ENCODE assay signal across 8 cellular contexts in the genomic region with DNA sequence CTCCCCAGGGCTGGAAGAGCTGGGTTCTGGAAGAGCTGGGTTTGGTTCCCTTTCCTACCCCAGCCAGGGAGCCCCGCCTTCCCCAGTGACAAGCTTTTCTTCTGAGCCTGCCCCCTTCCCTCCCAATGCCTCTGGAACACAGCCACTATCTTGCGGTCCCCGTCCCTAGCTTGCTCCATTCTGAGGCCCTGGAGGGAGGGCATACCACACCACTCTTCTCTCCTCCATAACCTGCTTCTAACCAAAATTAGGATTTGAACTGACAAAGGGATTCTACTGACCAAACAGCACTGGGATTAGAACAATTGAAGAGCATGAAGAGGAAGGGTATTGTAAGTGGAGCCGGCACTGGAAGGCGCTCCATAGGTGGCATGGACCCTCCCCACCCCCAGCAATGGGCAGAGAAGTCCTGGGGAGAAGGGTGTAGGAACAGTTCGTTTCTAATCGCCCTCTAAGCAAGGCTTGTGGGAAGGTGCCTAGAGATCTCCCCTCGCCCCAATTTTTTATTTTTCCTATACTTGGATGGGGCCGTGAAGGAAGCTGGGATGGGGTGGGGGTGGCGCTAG. TPM values are rescaled to one million over a fixed set of nuclear protein-coding genes. Genes with fewer than 3 reads are reported as not detected.
DNase-seq lines count a peak whose midpoint lies in the region; ATAC-seq, FAIRE-seq and TF ChIP-seq lines count a peak whose summit lies in the region.

No MANE protein-coding gene starts in this region.

- TF ChIP-seq EP300 in GM12878 (IDR thresholded peaks at IDR 0.05; ENCODE audit: borderline replicate concordance in 1 of 2, control insufficient read depth in 1 of 2, low read depth in 2 of 2, low read length in 2 of 2) (no peak), sigmoid colon (IDR thresholded peaks at IDR 0.05) (no peak)

- H3K27ac ChIP-seq in GM12878 (ENCODE audit: control insufficient read depth, insufficient read depth) (peak overlapping the region; percentile 81), sigmoid colon (peak overlapping the region; percentile 84 to 91 (median 90))

- H3K36me3 ChIP-seq in GM12878 (ENCODE audit: control insufficient read depth in 2 of 2, insufficient read depth in 2 of 2, low read length in 1 of 2) (peaks cover 0 to 3% of the 10 kb centered on the region in 2 experiments; a peak in 1 of 4 replicates), sigmoid colon (peaks cover 0 to 21% (median 9%) of the 10 kb centered on the region in 4 donors)

- no peak for TF ChIP-seq RAD21 in GM12878 (IDR thresholded peaks at IDR 0.05; ENCODE audit: insufficient read depth, low read depth, low read length)

- CTCF ChIA-PET in GM12878 (lab: Yijun Ruan, JAX): interaction anchor here (0.7 to 9.0 kb wide), 10 partner anchors 7 to 267 kb away, joined by 3 to 109 read pairs (median 24); a partner anchor contains a TSS
- CTCF ChIA-PET in HEK293T (lab: Yijun Ruan, JAX): interaction anchor here (3.4 kb wide), 1 partner anchor 150 kb away, joined by 32 read pairs; no protein-coding TSS in a partner anchor

- H3K4me1 ChIP-seq in GM12878 (ENCODE audit: control insufficient read depth, insufficient read depth, low read length) (peaks cover 5% of the 10 kb centered on the region), sigmoid colon (peaks cover 0 to 43% (median 37%) of the 10 kb centered on the region in 4 donors)

- peaks cover 20% of the 10 kb centered on the region for H3K79me2 ChIP-seq in GM12878 (ENCODE audit: control insufficient read depth, insufficient read depth, low read length)

- 3% methylated on average over 10 of the region's 10 CpGs for WGBS in GM12878 (ENCODE audit: insufficient coverage, insufficient replicate concordance, low lambda C conversion rate, missing lambda C conversion rate)
- 15 to 21% methylated on average over 10 of the region's 10 CpGs for WGBS in sigmoid colon, 2 donors

- peak overlapping the region; percentile 58 for H3K4me2 ChIP-seq in GM12878 (ENCODE audit: control insufficient read depth, insufficient read depth)

- H3K27me3 ChIP-seq in GM12878 (replicated peaks in 1 of 2; ENCODE audit: control insufficient read depth in 2 of 2, insufficient read depth in 2 of 2, low read length in 1 of 2) (no peaks in the 10 kb centered on the region), sigmoid colon (no peaks in the 10 kb centered on the region)

- TF ChIP-seq CTCF in GM12878 (IDR thresholded peaks at IDR 0.05 in 2 of 3, conservative IDR thresholded peaks at IDR 0.05 in 1 of 3; ENCODE audit: control insufficient read depth in 2 of 3, extremely low read depth in 1 of 3, insufficient read depth in 1 of 3, low read depth in 3 of 3, low read length in 3 of 3): no peak
- no peak for TF ChIP-seq CTCF in sigmoid colon (IDR thresholded peaks at IDR 0.05)

- intact Hi-C loops in GM12878 (cut with micrococcal nuclease; ENCODE audit: unreplicated experiment): loop anchor here (5.0 kb wide), 2 partner anchors 54 to 266 kb away; no protein-coding TSS in a partner anchor
- intact Hi-C loops in sigmoid colon (cut with DNase I): loop anchor here (2.0 to 5.0 kb wide), 3 partner anchors 77 to 266 kb away; a partner anchor contains a TSS

- SMC1A ChIA-PET in GM12878 (lab: Charles Lee; ENCODE audit: uncharacterized antibody, unreplicated experiment): interaction anchor here (0.6 to 4.5 kb wide), 4 partner anchors 16 to 149 kb away, joined by 3 to 35 read pairs (median 5); a partner anchor contains a TSS

- H3K4me3 ChIP-seq in GM12878 (peak overlapping the region; percentile 84), iPS-18c (ENCODE audit: insufficient read depth, low read depth, low read length) (peak overlapping the region; percentile 70), sigmoid colon (peak overlapping the region; percentile 67 to 94 (median 84))

- DNase-seq in activated CD4-positive, alpha-beta T cell treated with anti-CD3 and anti-CD28 coated beads, Interleukin-2, amount 50 U/mL, for 48 hours: peak; percentile 15 to 33
- DNase-seq in activated CD4-positive, alpha-beta T cell treated with anti-CD3 and anti-CD28 coated beads for 48 hours: no peak
- peak; percentile 45 to 56 for DNase-seq in NCI-H526 (lab: John Stamatoyannopoulos, UW)
- DNase-seq in GM12878 (ENCODE audit: low read depth, low spot score): no peak
- DNase-seq in sigmoid colon: peak; percentile 85
- no peak for DNase-seq in HEK293T (ENCODE audit: extremely low spot score)

- H4K20me1 ChIP-seq in GM12878 (ENCODE audit: control insufficient read depth, insufficient read depth): no peaks in the 10 kb centered on the region

- H3K9me3 ChIP-seq in GM12878 (replicated peaks; ENCODE audit: control insufficient read depth, insufficient read depth, low read length) (no peaks in the 10 kb centered on the region), iPS-18c (ENCODE audit: control insufficient read depth, insufficient read depth, low read length) (peaks cover 2% of the 10 kb centered on the region), sigmoid colon (no peaks in the 10 kb centered on the region)

- peak overlapping the region; percentile 93 for H2AFZ ChIP-seq in GM12878 (ENCODE audit: control insufficient read depth, low read depth, low read length)

- no peak for FAIRE-seq in GM12878 (lab: Jason Lieb, UNC)

- in situ Hi-C loops in GM12878 (cut with MboI): loop anchor here (5.0 kb wide), 1 partner anchor 151 kb away; no protein-coding TSS in a partner anchor

- TSS peak; percentile 71 for BruUV-seq in GM12878 (replicated peaks; lab: Mats Ljungman, UMichigan)

- POLR2A ChIA-PET in GM12878 (lab: Charles Lee) (interaction anchor here (1.1 kb wide), 1 partner anchor 51 kb away, joined by 4 read pairs; a partner anchor contains a TSS), HEK293T (lab: Yijun Ruan, JAX) (interaction anchor here (1.4 kb wide), 1 partner anchor 52 kb away, joined by 4 read pairs; a partner anchor contains a TSS)

- peak overlapping the region; percentile 76 for H3K9ac ChIP-seq in GM12878 (ENCODE audit: control insufficient read depth, insufficient read depth, low read length)

- TF ChIP-seq POLR2A in GM12878 (IDR thresholded peaks at IDR 0.05; ENCODE audit: low read depth, low read length) (no peak), sigmoid colon (IDR thresholded peaks at IDR 0.05) (no peak)

- RAD21 ChIA-PET in GM12878 (lab: Charles Lee; ENCODE audit: unreplicated experiment): interaction anchor here (1.1 to 4.2 kb wide), 6 partner anchors 12 to 267 kb away, joined by 3 to 57 read pairs (median 19); a partner anchor contains a TSS

- ATAC-seq in GM12878 (peak; percentile 4), GM18907 (IDR thresholded peaks at IDR 0.05; ENCODE audit: unreplicated experiment) (no peak)

TF ChIP-seq in GM12878, 131 proteins besides CTCF, POLR2A, EP300 and RAD21:
- 0 out of 2 replicates have a peak, but pooled peaks have one; percentile 11 for TF ChIP-seq EED (IDR thresholded peaks at IDR 0.05; ENCODE audit: low read depth)
- no peak for TF ChIP-seq SUZ12 (IDR thresholded peaks at IDR 0.05; ENCODE audit: unreplicated experiment)
- no peak for TF ChIP-seq CHD2 (IDR thresholded peaks at IDR 0.05; ENCODE audit: borderline replicate concordance, low read depth, low read length)

TF ChIP-seq in HEK293T, 16 proteins besides CTCF, POLR2A, EP300 and RAD21:
- no peak for TF ChIP-seq FOXA1 (IDR thresholded peaks at IDR 0.05)
- no peak for TF ChIP-seq NFRKB (IDR thresholded peaks at IDR 0.05)
- TF ChIP-seq SP1 (IDR thresholded peaks at IDR 0.05): no peak

RNA-seq across cellular contexts. Expression of a gene that starts 0.7 kb away (rescaled TPM):
- total RNA-seq in GM12878 (2013; cell fraction: nucleolus; rRNA removed): 11.9 and 14.4 TPM in 2 replicates
- 11.5 and 11.7 TPM in 2 replicates for total RNA-seq in GM12878 (2014; rRNA removed)
- total RNA-seq in GM12878 (2014; rRNA removed; fragmentation: Illumina TruSeq; extraction: Trizol): 9.3 TPM in 2 replicates
- 14.7 and 15.7 TPM in 2 replicates for total RNA-seq in GM12878 (2021)
- polyA plus RNA-seq in GM12878 (2011; ENCODE audit: low read depth): 10.0 TPM
- 14.4 and 17.2 TPM in 2 replicates for polyA plus RNA-seq in GM12878 (2011; rRNA removed)
- polyA plus RNA-seq in GM12878 (2011; cell fraction: cytosol; rRNA removed): 13.9 and 15.3 TPM in 2 replicates
- polyA plus RNA-seq in GM12878 (2011; cell fraction: nucleus; rRNA removed): 24.2 and 28.1 TPM in 2 replicates
- polyA plus RNA-seq in GM12878 (2012): 8.8 and 8.9 TPM in 2 replicates
- polyA plus RNA-seq in GM12878 (2014; fragmentation: Illumina TruSeq; extraction: Trizol): 7.8 and 9.2 TPM in 2 replicates
- polyA plus RNA-seq in GM12878 (2014; fragmentation: Nextera tagmentation; extraction: Ambion mirVana): 1 to 10 TPM; 2.9 to 7.0 TPM
- 16.9 and 17.4 TPM in 2 replicates for polyA plus RNA-seq in GM12878 (2014; rRNA removed)
- 10 to 100 TPM; 11.2 to 13.4 TPM for polyA plus RNA-seq in GM12878 (2016; fragmentation: Nextera tagmentation; extraction: Ambion mirVana)
- polyA minus RNA-seq in GM12878 (2011; rRNA and poly(A)+ RNA removed): 18.0 and 32.5 TPM in 2 replicates
- 6.2 and 6.7 TPM in 2 replicates for polyA minus RNA-seq in GM12878 (2011; cell fraction: cytosol; rRNA and poly(A)+ RNA removed)
- polyA minus RNA-seq in GM12878 (2011; cell fraction: nucleus; rRNA and poly(A)+ RNA removed): 4.8 and 8.3 TPM in 2 replicates
- 10 to 100 TPM; 21.6 to 32.5 (median 27.6) TPM for total RNA-seq in sigmoid colon
- polyA plus RNA-seq in sigmoid colon: 1 to 10 TPM; 2.1 to 6.4 (median 3.6) TPM

RNA-seq across cellular contexts. Expression of a gene that starts 51.8 kb away (rescaled TPM):
- 8.6 and 13.1 TPM in 2 replicates for total RNA-seq in GM12878 (2013; cell fraction: nucleolus; rRNA removed)
- 26.0 and 31.3 TPM in 2 replicates for total RNA-seq in GM12878 (2014; rRNA removed)
- total RNA-seq in GM12878 (2014; rRNA removed; fragmentation: Illumina TruSeq; extraction: Trizol): 45.3 and 46.8 TPM in 2 replicates
- total RNA-seq in GM12878 (2021): 30.7 and 34.6 TPM in 2 replicates
- 8.6 TPM for polyA plus RNA-seq in GM12878 (2011; ENCODE audit: low read depth)
- polyA plus RNA-seq in GM12878 (2011; rRNA removed): 16.0 and 22.4 TPM in 2 replicates
- 12.7 and 14.6 TPM in 2 replicates for polyA plus RNA-seq in GM12878 (2011; cell fraction: cytosol; rRNA removed)
- 6.6 and 12.6 TPM in 2 replicates for polyA plus RNA-seq in GM12878 (2011; cell fraction: nucleus; rRNA removed)
- polyA plus RNA-seq in GM12878 (2012): 7.7 and 8.9 TPM in 2 replicates
- polyA plus RNA-seq in GM12878 (2014; fragmentation: Illumina TruSeq; extraction: Trizol): 39.8 and 42.9 TPM in 2 replicates
- 10 to 100 TPM; 13.9 to 16.6 TPM for polyA plus RNA-seq in GM12878 (2014; fragmentation: Nextera tagmentation; extraction: Ambion mirVana)
- 18.9 and 24.0 TPM in 2 replicates for polyA plus RNA-seq in GM12878 (2014; rRNA removed)
- 10 to 100 TPM; 21.0 to 21.1 TPM for polyA plus RNA-seq in GM12878 (2016; fragmentation: Nextera tagmentation; extraction: Ambion mirVana)
- 28.0 and 30.3 TPM in 2 replicates for polyA minus RNA-seq in GM12878 (2011; rRNA and poly(A)+ RNA removed)
- 6.7 and 15.8 TPM in 2 replicates for polyA minus RNA-seq in GM12878 (2011; cell fraction: cytosol; rRNA and poly(A)+ RNA removed)
- 5.2 and 11.0 TPM in 2 replicates for polyA minus RNA-seq in GM12878 (2011; cell fraction: nucleus; rRNA and poly(A)+ RNA removed)
- total RNA-seq in sigmoid colon: under 1 TPM in 3 of 4 donors, not detected in 1; under 0.01 to 0.41 (median 0.16) TPM
- polyA plus RNA-seq in sigmoid colon: 1 to 10 TPM in 2 of 3 donors, not detected in 1; 1.6 to 5.3 TPM

Comparison
In these comparisons a context has a peak if more than half of its experiments do, and no peak if none do; other contexts are left out.
1. DNase-seq: peak in activated CD4-positive, alpha-beta T cell treated with anti-CD3 and anti-CD28 coated beads, Interleukin-2, amount 50 U/mL, for 48 hours (2 of 2), NCI-H526 (2 of 2) and sigmoid colon (single experiment); none in activated CD4-positive, alpha-beta T cell treated with anti-CD3 and anti-CD28 coated beads for 48 hours (single experiment), GM12878 (single experiment) and HEK293T (single experiment).
2. RNA of a gene that starts 51.8 kb away (total RNA-seq): 8.6 to 46.8 TPM in GM12878; under 0.01 to 0.41 TPM in sigmoid colon; every median in the first group is over 4 times any median in the second.
3. Peak in every context shown above with its lines, with median percentiles within 50 percentile points of each other: H3K4me3 ChIP-seq.